8 cellular contexts compared by ENCODE assay signal in genomic region chr15:89167267-89168176, GRCh38. TPM values are rescaled to one million over a fixed set of nuclear protein-coding genes. Genes with fewer than 3 reads are reported as not detected.
DNase-seq lines count a peak whose midpoint lies in the region; ATAC-seq, FAIRE-seq and TF ChIP-seq lines count a peak whose summit lies in the region.

No MANE protein-coding gene starts in this region.

- H2BK5ac ChIP-seq in neuronal stem cell (ENCODE audit: low read length) = no peak overlapping the region

- H2AK5ac ChIP-seq in neuronal stem cell (ENCODE audit: low read depth, low read length) = no peak overlapping the region

- CTCF ChIA-PET in K562 (lab: Yijun Ruan, JAX; ENCODE audit: low intra/inter-chr PET ratio) = interaction anchor here (0.6 to 0.9 kb wide), 2 partner anchors 103 to 111 kb away, joined by 3 read pairs; no protein-coding TSS in a partner anchor

- no peak for TF ChIP-seq RAD21 in K562 (CRISPR knock-in tag; conservative IDR thresholded peaks at IDR 0.05 in 1 of 2, IDR thresholded peaks at IDR 0.05 in 1 of 2)

- H4K91ac ChIP-seq in neuronal stem cell (ENCODE audit: low read depth, low read length, poor library complexity) = no peak overlapping the region

- H3K27me3 ChIP-seq in K562 (ENCODE audit: control insufficient read depth in 2 of 2, insufficient read depth in 2 of 2, low read length in 2 of 2) = no peaks in the 10 kb centered on the region
- H3K27me3 ChIP-seq in mucosa of stomach (ENCODE audit: control insufficient read depth, insufficient read depth, low read length) = no peaks in the 10 kb centered on the region
- no peaks in the 10 kb centered on the region for H3K27me3 ChIP-seq in thymus (ENCODE audit: control insufficient read depth, insufficient read depth)
- no peaks in the 10 kb centered on the region for H3K27me3 ChIP-seq in neuronal stem cell (ENCODE audit: control insufficient read depth in 3 of 3, insufficient read depth in 3 of 3, low read depth in 1 of 3, low read length in 3 of 3)

- peak; percentile 69 for ATAC-seq in GM18870 (IDR thresholded peaks at IDR 0.05; ENCODE audit: unreplicated experiment)
- ATAC-seq in HG02840 (IDR thresholded peaks at IDR 0.05; ENCODE audit: low FRiP score, unreplicated experiment) = peak; percentile 64
- ATAC-seq in K562 = peak; percentile 64

- no peak for TF ChIP-seq EP300 in K562 (IDR thresholded peaks at IDR 0.05; ENCODE audit: low read length)

- no peak overlapping the region for H2BK120ac ChIP-seq in neuronal stem cell (ENCODE audit: low read depth, low read length)

- POLR2A ChIA-PET in K562 (lab: Yijun Ruan, JAX) = interaction anchor here (0.6 to 1.6 kb wide), 6 partner anchors 10 to 388 kb away, joined by 3 to 6 read pairs (median 3); no protein-coding TSS in a partner anchor

- in situ Hi-C loops in K562 (cut with MboI) = no loop called here

- FAIRE-seq in K562 (lab: Jason Lieb, UNC) = peak; percentile 61

- no peak overlapping the region for H3K18ac ChIP-seq in neuronal stem cell (ENCODE audit: low read length)

- peak; percentile 96 for DNase-seq in RPMI7951 (ENCODE audit: low read depth)
- DNase-seq in K562 (ENCODE audit: extremely low read depth in 1 of 4, low spot score in 3 of 4) = peak; percentile 41 to 54 (median 48)
- DNase-seq in DMS114 treated with DMSO at 0.1 percent for 48 hours (lab: John Stamatoyannopoulos, UW; ENCODE audit: unreplicated experiment) = no peak
- DNase-seq in neuronal stem cell (ENCODE audit: low spot score) = no peak

- no peak overlapping the region for H2BK12ac ChIP-seq in neuronal stem cell (ENCODE audit: low read length)

- no peak overlapping the region; the same call in 1 of the 2 replicates for H3K4me2 ChIP-seq in K562 (ENCODE audit: insufficient read depth, low read length)
- H3K4me2 ChIP-seq in neuronal stem cell (ENCODE audit: insufficient read depth, low read length, poor library complexity, severe bottlenecking) = no peak overlapping the region

- no peak overlapping the region for H3K4ac ChIP-seq in neuronal stem cell (ENCODE audit: low read length)

- peaks cover 63% of the 10 kb centered on the region for H3K36me3 ChIP-seq in K562 (ENCODE audit: control insufficient read depth, insufficient read depth, low read length)
- H3K36me3 ChIP-seq in mucosa of stomach (ENCODE audit: control insufficient read depth, insufficient read depth, low read length) = peaks cover 3% of the 10 kb centered on the region
- H3K36me3 ChIP-seq in thymus (ENCODE audit: control insufficient read depth, insufficient read depth) = peaks cover 8% of the 10 kb centered on the region
- no peaks in the 10 kb centered on the region for H3K36me3 ChIP-seq in neuronal stem cell (replicated peaks in 1 of 2; ENCODE audit: control insufficient read depth in 2 of 2, insufficient read depth in 2 of 2, low read length in 2 of 2)

- no peak for TF ChIP-seq POLR2A in K562 (conservative IDR thresholded peaks at IDR 0.05)

- H3K23ac ChIP-seq in neuronal stem cell (ENCODE audit: low read depth, low read length, poor library complexity) = no peak overlapping the region

- H3K4me1 ChIP-seq in K562 (replicated peaks in 1 of 2; ENCODE audit: control insufficient read depth in 2 of 2, insufficient read depth in 2 of 2, low read length in 2 of 2) (peaks cover 0 to 14% of the 10 kb centered on the region in 2 experiments; a peak in 2 of 5 replicates), mucosa of stomach (ENCODE audit: control insufficient read depth, insufficient read depth, low read length) (peaks cover 31% of the 10 kb centered on the region), thymus (ENCODE audit: control insufficient read depth, insufficient read depth, low read length) (no peaks in the 10 kb centered on the region), neuronal stem cell (ENCODE audit: control insufficient read depth in 2 of 2, insufficient read depth in 1 of 2, low read depth in 1 of 2, low read length in 2 of 2) (peaks cover 19 to 27% of the 10 kb centered on the region in 2 donors)

- no peak overlapping the region for H4K8ac ChIP-seq in neuronal stem cell (ENCODE audit: low read depth, low read length)

- no peak overlapping the region for H3K4me3 ChIP-seq in K562
- no peak overlapping the region for H3K4me3 ChIP-seq in mucosa of stomach (ENCODE audit: low read length)
- no peak overlapping the region for H3K4me3 ChIP-seq in thymus (ENCODE audit: low read length)
- no peak overlapping the region for H3K4me3 ChIP-seq in neuronal stem cell (ENCODE audit: low read length in 2 of 2)

- H2BK15ac ChIP-seq in neuronal stem cell (ENCODE audit: low read length) = no peak overlapping the region

- H3K79me2 ChIP-seq in K562 (ENCODE audit: control insufficient read depth, insufficient read depth, low read length) = peaks cover 2% of the 10 kb centered on the region; the same call in 1 of the 3 replicates

- no peaks in the 10 kb centered on the region for H3K9me3 ChIP-seq in K562 (replicated peaks; ENCODE audit: control insufficient read depth, insufficient read depth, low read depth, low read length)
- H3K9me3 ChIP-seq in mucosa of stomach (ENCODE audit: control insufficient read depth, low read length) = no peaks in the 10 kb centered on the region
- no peaks in the 10 kb centered on the region for H3K9me3 ChIP-seq in thymus (ENCODE audit: control insufficient read depth)
- no peaks in the 10 kb centered on the region for H3K9me3 ChIP-seq in neuronal stem cell (replicated peaks in 1 of 2; ENCODE audit: control insufficient read depth in 2 of 2, insufficient read depth in 1 of 2, low read depth in 1 of 2, low read length in 2 of 2)

- H3K79me1 ChIP-seq in neuronal stem cell (ENCODE audit: low read depth, low read length) = no peaks in the 10 kb centered on the region

- H3K9ac ChIP-seq in K562 (ENCODE audit: insufficient read depth in 1 of 2, low read depth in 2 of 2, low read length in 2 of 2) (no peak overlapping the region), mucosa of stomach (ENCODE audit: low read length) (peak overlapping the region; percentile 33), neuronal stem cell (ENCODE audit: low read depth, low read length, poor library complexity) (no peak overlapping the region)

- H3K27ac ChIP-seq in K562 (ENCODE audit: extremely low read depth, low read depth, low read length) (peak overlapping the region; percentile 62; the same call in 2 of the 3 replicates), thymus (ENCODE audit: low read depth) (peak overlapping the region; percentile 19), neuronal stem cell (replicated peaks; ENCODE audit: low read length) (no peak overlapping the region)

- no peaks in the 10 kb centered on the region for H3K9me1 ChIP-seq in K562 (ENCODE audit: control insufficient read depth, insufficient read depth, low read length)

- no peak for TF ChIP-seq CTCF in K562 (IDR thresholded peaks at IDR 0.05 in 2 of 3, conservative IDR thresholded peaks at IDR 0.05 in 1 of 3; ENCODE audit: insufficient read depth in 2 of 3, low read depth in 1 of 3, low read length in 3 of 3)

- 27% methylated on average over 7 of the region's 7 CpGs for WGBS in K562 (ENCODE audit: insufficient coverage, low coverage, missing lambda C conversion rate)
- WGBS in thymus = 28% methylated on average over 7 of the region's 7 CpGs
- no CpG with 5 or more reads among the region's 7 CpGs for WGBS in neuronal stem cell (ENCODE audit: extremely low coverage in 2 of 2, insufficient read length in 2 of 2, insufficient replicate concordance in 1 of 2), 2 donors

- no peak overlapping the region for H3K14ac ChIP-seq in neuronal stem cell (ENCODE audit: low read length)

- no TSS peak for BruUV-seq in K562 (replicated peaks; lab: Mats Ljungman, UMichigan)

- intact Hi-C loops in K562 (cut with micrococcal nuclease) = no loop called here

- H2AFZ ChIP-seq in K562 (ENCODE audit: low read depth, low read length) (no peak overlapping the region), neuronal stem cell (ENCODE audit: low read length) (no peak overlapping the region)

- no peaks in the 10 kb centered on the region for H4K20me1 ChIP-seq in K562 (replicated peaks; ENCODE audit: control insufficient read depth, insufficient read depth, low read length)

TF ChIP-seq in K562, 482 proteins besides CTCF, POLR2A, EP300 and RAD21 (continues in another document):
- peak; percentile 1 for TF ChIP-seq FOS (IDR thresholded peaks at IDR 0.05; ENCODE audit: extremely low read depth, insufficient read length)
- 0 out of 2 replicates have a peak, but pooled peaks have one; percentile 7 for TF ChIP-seq CBFA2T3 (IDR thresholded peaks at IDR 0.05)
- TF ChIP-seq SOX6 (IDR thresholded peaks at IDR 0.05) = peak; percentile 61
- TF ChIP-seq ZNF134 (CRISPR knock-in tag; conservative IDR thresholded peaks at IDR 0.05) = no peak
- no peak for TF ChIP-seq ZNF277 (CRISPR knock-in tag; IDR thresholded peaks at IDR 0.05; ENCODE audit: borderline replicate concordance)

RNA-seq across cellular contexts. Expression of gene RLBP1, which starts 53.9 kb away (rescaled TPM):
- total RNA-seq in RPMI7951 (2014; rRNA removed; shearing (Covaris generic)) = not detected in 2 replicates
- not detected in 2 replicates for total RNA-seq in K562 (2011; cell fraction: chromatin; rRNA removed; ENCODE audit: low replicate concordance)
- not detected in 2 replicates for total RNA-seq in K562 (2011; cell fraction: nucleolus; rRNA removed)
- not detected in 2 replicates for total RNA-seq in K562 (2011; cell fraction: nucleoplasm; rRNA removed)
- total RNA-seq in K562 (2014; rRNA removed) = 0.05 TPM in 1 of 2 replicates, not detected in the other
- not detected in 2 replicates for total RNA-seq in K562 (2014; rRNA removed; fragmentation: Illumina TruSeq; extraction: Trizol)
- not detected in 2 replicates for total RNA-seq in K562 (2015; rRNA removed; fragmentation: Illumina TruSeq; extraction: Trizol)
- total RNA-seq in K562 (2021) = not detected in 2 replicates
- not detected in 2 replicates for polyA plus RNA-seq in K562 (2011; rRNA removed)
- polyA plus RNA-seq in K562 (2011; cell fraction: cytosol; rRNA removed) = not detected in 2 replicates
- not detected in 2 replicates for polyA plus RNA-seq in K562 (2011; cell fraction: nucleus; rRNA removed)
- 0.13 and 0.57 TPM in 2 replicates for polyA plus RNA-seq in K562 (2012)
- not detected in 2 replicates for polyA plus RNA-seq in K562 (2014; fragmentation: Illumina TruSeq; extraction: Trizol)
- polyA plus RNA-seq in K562 (2014; fragmentation: Nextera tagmentation; extraction: Ambion mirVana) = not detected
- not detected in 2 replicates for polyA plus RNA-seq in K562 (2014; rRNA removed)
- not detected in 2 replicates for polyA minus RNA-seq in K562 (2011; rRNA and poly(A)+ RNA removed)
- not detected in 2 replicates for polyA minus RNA-seq in K562 (2011; cell fraction: cytosol; rRNA and poly(A)+ RNA removed)
- polyA minus RNA-seq in K562 (2011; cell fraction: nucleus; rRNA and poly(A)+ RNA removed) = not detected in 2 replicates
- 0.32 TPM for polyA plus RNA-seq in thymus
- polyA plus RNA-seq in neuronal stem cell (2013, experiment 1 of 2) = 1.2 TPM
- polyA plus RNA-seq in neuronal stem cell (2013, experiment 2 of 2) = 1.0 TPM

Comparison
In these comparisons a context has a peak if more than half of its experiments do, and no peak if none do; other contexts are left out.
1. DNase-seq: peak in RPMI7951 (single experiment) and K562 (4 of 4); none in DMS114 treated with DMSO at 0.1 percent for 48 hours (single experiment) and neuronal stem cell (single experiment).
2. Peak in every context shown above with its lines, with median percentiles within 50 percentile points of each other: ATAC-seq.